ENCODE assay signal across 8 cellular contexts in genomic region chr17:34361478-34362061, GRCh38. TPM values are rescaled to one million over a fixed set of nuclear protein-coding genes. Genes with fewer than 3 reads are reported as not detected.
A peak's percentile ranks its signal among the peaks of the same experiment; 100 is the strongest.
DNase-seq lines count a peak whose midpoint lies in the region; ATAC-seq and TF ChIP-seq lines count a peak whose summit lies in the region.

No MANE protein-coding gene starts in this region.

- no peaks in the 10 kb centered on the region for H3K4me1 ChIP-seq in BE2C
- H3K4me1 ChIP-seq in osteoblast (ENCODE audit: insufficient read depth, low read length) = no peaks in the 10 kb centered on the region
- peaks cover 0 to 5% (median 3%) of the 10 kb centered on the region in 4 donors for H3K4me1 ChIP-seq in upper lobe of left lung

- H3K27me3 ChIP-seq in BE2C = no peaks in the 10 kb centered on the region; the same call in 1 of the 2 replicates
- no peaks in the 10 kb centered on the region; the same call in 1 of the 2 replicates for H3K27me3 ChIP-seq in MG63
- no peaks in the 10 kb centered on the region for H3K27me3 ChIP-seq in osteoblast (ENCODE audit: insufficient read depth, low read length)
- H3K27me3 ChIP-seq in upper lobe of left lung = no peaks in the 10 kb centered on the region

- ATAC-seq in GM19395 (IDR thresholded peaks at IDR 0.05; ENCODE audit: unreplicated experiment) (peak; percentile 84), upper lobe of left lung (ENCODE audit: low FRiP score in 2 of 2) (peak; percentile 88 to 93)

- WGBS in upper lobe of left lung, 2 donors = 26 to 34% methylated on average over 5 to 8 of the region's 8 CpGs

- H3K36me3 ChIP-seq in BE2C (no peaks in the 10 kb centered on the region), MG63 (no peaks in the 10 kb centered on the region), osteoblast (ENCODE audit: insufficient read depth, low read length) (no peaks in the 10 kb centered on the region), upper lobe of left lung (no peaks in the 10 kb centered on the region)

- H3K4me3 ChIP-seq in BE2C (ENCODE audit: low read depth, low read length) = no peak overlapping the region
- H3K4me3 ChIP-seq in MG63 = no peak overlapping the region
- no peak overlapping the region for H3K4me3 ChIP-seq in osteoblast (ENCODE audit: insufficient read depth, low read length)
- H3K4me3 ChIP-seq in upper lobe of left lung = no peak overlapping the region

- no peaks in the 10 kb centered on the region for H3K79me2 ChIP-seq in osteoblast (ENCODE audit: insufficient read depth, low read length)

- no peak for TF ChIP-seq EP300 in upper lobe of left lung (IDR thresholded peaks at IDR 0.05)

- H3K4me2 ChIP-seq in osteoblast (ENCODE audit: insufficient read depth, low read length) = no peak overlapping the region

- no peak for TF ChIP-seq POLR2A in upper lobe of left lung (IDR thresholded peaks at IDR 0.05)

- no peaks in the 10 kb centered on the region for H4K20me1 ChIP-seq in osteoblast (ENCODE audit: insufficient read depth, low read length)

- no peak overlapping the region for H2AFZ ChIP-seq in osteoblast (ENCODE audit: low read length)

- no peak overlapping the region for H3K27ac ChIP-seq in osteoblast (ENCODE audit: low read depth, low read length)
- H3K27ac ChIP-seq in upper lobe of left lung = no peak overlapping the region

- TF ChIP-seq CTCF in BE2C (IDR thresholded peaks at IDR 0.05; ENCODE audit: low read depth, low read length) (peak; percentile 100), osteoblast (IDR thresholded peaks at IDR 0.05; ENCODE audit: extremely low read depth, low read depth, low read length) (peak; percentile 100), upper lobe of left lung (IDR thresholded peaks at IDR 0.05) (peak; percentile 95 to 98 (median 97))

- DNase-seq in BE2C (peak; percentile 86), MG63 (peak; percentile 78), RPMI8226 (peak; percentile 94), germinal center (ENCODE audit: low spot score) (peak; percentile 85), osteoblast (ENCODE audit: insufficient read length, low spot score, missing footprints) (peak; percentile 88), upper lobe of left lung (peak; percentile 80 to 89)
- DNase-seq in activated gamma-delta T cell treated with anti-CD3 and anti-CD28 coated beads, Interleukin-2, amount 50 U/mL, for 16 hours (ENCODE audit: low read depth) = peak; percentile 13

- H3K9me3 ChIP-seq in BE2C (no peaks in the 10 kb centered on the region), MG63 (no peaks in the 10 kb centered on the region), osteoblast (ENCODE audit: low read depth, low read length) (no peaks in the 10 kb centered on the region), upper lobe of left lung (no peaks in the 10 kb centered on the region)

RNA-seq across cellular contexts. Expression of gene CCL1, which starts 1.5 kb away (rescaled TPM):
- polyA plus RNA-seq in BE2C (2012; ENCODE audit: insufficient read depth, insufficient read length, low read depth) = 0.77 TPM
- not detected in 2 replicates for total RNA-seq in MG63 (2014; rRNA removed; shearing (Covaris generic); ENCODE audit: low replicate concordance)
- total RNA-seq in osteoblast = not detected in 2 replicates
- not detected for total RNA-seq in upper lobe of left lung

RNA-seq across cellular contexts. Expression of gene CCL13, which starts 5.3 kb away (rescaled TPM):
- polyA plus RNA-seq in BE2C (2012; ENCODE audit: insufficient read depth, insufficient read length, low read depth) = not detected
- not detected in 2 replicates for total RNA-seq in MG63 (2014; rRNA removed; shearing (Covaris generic); ENCODE audit: low replicate concordance)
- 0.36 TPM in 1 of 2 replicates, not detected in the other for total RNA-seq in osteoblast
- total RNA-seq in upper lobe of left lung = 10 to 100 TPM in 1 of 6 donors, 1 to 10 TPM in 2, under 1 TPM in 2, not detected in 1; 0.76 to 16.7 (median 1.9) TPM

RNA-seq across cellular contexts. Expression of gene CCL8, which starts 42.3 kb away (rescaled TPM):
- polyA plus RNA-seq in BE2C (2012; ENCODE audit: insufficient read depth, insufficient read length, low read depth) = not detected
- not detected in 2 replicates for total RNA-seq in MG63 (2014; rRNA removed; shearing (Covaris generic); ENCODE audit: low replicate concordance)
- total RNA-seq in osteoblast = 0.36 TPM in 1 of 2 replicates, not detected in the other
- total RNA-seq in upper lobe of left lung = 1 to 10 TPM in 2 of 6 donors, under 1 TPM in 1, not detected in 3; 0.29 to 3.2 (median 1.4) TPM

Comparison
In these comparisons a context has a peak if more than half of its experiments do, and no peak if none do; other contexts are left out.
1. DNase-seq: peak in every context shown above with its lines; median percentile 94 in RPMI8226; 88 in osteoblast; 86 in BE2C; 85 in germinal center; 84 in upper lobe of left lung; 78 in MG63; 13 in activated gamma-delta T cell treated with anti-CD3 and anti-CD28 coated beads, Interleukin-2, amount 50 U/mL, for 16 hours.